Comparison of ENCODE assay signal across 1 cellular context in the genomic region with DNA sequence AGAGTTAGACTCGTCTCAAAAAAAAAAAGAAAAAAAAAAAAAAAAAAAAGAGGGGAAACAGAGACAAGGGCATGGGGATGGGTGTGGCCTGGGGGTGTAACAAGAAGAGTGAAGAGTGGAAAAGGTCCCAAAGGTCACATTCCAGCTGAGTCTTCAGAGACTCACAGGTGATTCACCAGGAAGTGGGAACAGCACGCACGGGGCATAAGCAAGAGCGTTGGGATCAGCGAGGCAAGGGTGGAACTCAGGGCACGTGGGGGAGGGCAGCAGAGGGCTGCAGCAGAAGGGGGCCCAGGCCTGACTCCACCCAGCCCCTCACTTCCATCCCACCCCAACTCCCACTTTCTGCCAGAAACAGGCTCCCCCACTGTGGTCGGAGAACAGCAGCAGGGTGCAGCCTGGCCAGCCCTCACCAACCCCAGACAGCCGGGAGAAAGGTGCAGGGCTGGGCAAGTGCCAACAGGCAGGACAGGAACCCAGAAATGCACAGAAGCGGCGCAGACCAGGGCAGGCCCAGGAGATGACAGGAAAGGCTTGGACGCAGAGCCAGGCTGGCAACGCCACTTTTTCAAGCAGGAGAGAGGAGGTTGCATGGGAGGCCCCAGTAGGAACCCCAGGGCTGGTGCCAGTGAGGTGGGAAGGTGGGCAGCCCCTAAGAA.
TF ChIP-seq lines count a peak whose summit lies in the region.

No MANE protein-coding gene starts in this region.

TF ChIP-seq in A549, 52 proteins besides CTCF, POLR2A, EP300 and RAD21 (continued from another document):
- TF ChIP-seq REST (IDR thresholded peaks at IDR 0.05) (no peak), MYC (IDR thresholded peaks at IDR 0.05; ENCODE audit: borderline replicate concordance, low read length) (0 out of 2 replicates have a peak, but pooled peaks have one; percentile 79), CHD2 (IDR thresholded peaks at IDR 0.05; ENCODE audit: low read length, partially characterized antibody) (no peak), HDAC2 (IDR thresholded peaks at IDR 0.05) (no peak), EHMT2 (IDR thresholded peaks at IDR 0.05; ENCODE audit: low read depth) (no peak), NR3C1 (IDR thresholded peaks at IDR 0.05) (no peak), MAFK (IDR thresholded peaks at IDR 0.05; ENCODE audit: partially characterized antibody) (no peak), ZFP36 (IDR thresholded peaks at IDR 0.05; ENCODE audit: borderline replicate concordance, partially characterized antibody) (no peak), TP53 (CRISPR knock-in tag; IDR thresholded peaks at IDR 0.05) (no peak), RARB (CRISPR knock-in tag; IDR thresholded peaks at IDR 0.05) (peak; percentile 53; the same call in 1 of the 2 replicates), CEBPB (IDR thresholded peaks at IDR 0.05) (no peak), GATA3 (IDR thresholded peaks at IDR 0.05; ENCODE audit: borderline replicate concordance) (no peak), ZNF302 (CRISPR knock-in tag; IDR thresholded peaks at IDR 0.05) (no peak), TFCP2L1 (CRISPR knock-in tag; IDR thresholded peaks at IDR 0.05) (no peak), FOSB (CRISPR knock-in tag; IDR thresholded peaks at IDR 0.05) (no peak), JUNB (IDR thresholded peaks at IDR 0.05) (peak; percentile 46; the same call in 1 of the 2 replicates), FOSL2 (IDR thresholded peaks at IDR 0.05) (0 out of 2 replicates have a peak, but pooled peaks have one; percentile 40), FOSL2 (CRISPR knock-in tag; IDR thresholded peaks at IDR 0.05) (peak; percentile 75), KDM5A (IDR thresholded peaks at IDR 0.05) (no peak), E2F6 (IDR thresholded peaks at IDR 0.05; ENCODE audit: borderline replicate concordance, low read depth) (peak; percentile 92), NFE2L2 (conservative IDR thresholded peaks at IDR 0.05; ENCODE audit: low read length) (no peak), ATOH8 (CRISPR knock-in tag; IDR thresholded peaks at IDR 0.05; ENCODE audit: low read depth) (peak; percentile 38; the same call in 1 of the 2 replicates)
- TF ChIP-seq, protein P1, sequence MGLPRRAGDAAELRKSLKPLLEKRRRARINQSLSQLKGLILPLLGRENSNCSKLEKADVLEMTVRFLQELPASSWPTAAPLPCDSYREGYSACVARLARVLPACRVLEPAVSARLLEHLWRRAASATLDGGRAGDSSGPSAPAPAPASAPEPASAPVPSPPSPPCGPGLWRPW (IDR thresholded peaks at IDR 0.05), result no peak
- TF ChIP-seq, protein P2, sequence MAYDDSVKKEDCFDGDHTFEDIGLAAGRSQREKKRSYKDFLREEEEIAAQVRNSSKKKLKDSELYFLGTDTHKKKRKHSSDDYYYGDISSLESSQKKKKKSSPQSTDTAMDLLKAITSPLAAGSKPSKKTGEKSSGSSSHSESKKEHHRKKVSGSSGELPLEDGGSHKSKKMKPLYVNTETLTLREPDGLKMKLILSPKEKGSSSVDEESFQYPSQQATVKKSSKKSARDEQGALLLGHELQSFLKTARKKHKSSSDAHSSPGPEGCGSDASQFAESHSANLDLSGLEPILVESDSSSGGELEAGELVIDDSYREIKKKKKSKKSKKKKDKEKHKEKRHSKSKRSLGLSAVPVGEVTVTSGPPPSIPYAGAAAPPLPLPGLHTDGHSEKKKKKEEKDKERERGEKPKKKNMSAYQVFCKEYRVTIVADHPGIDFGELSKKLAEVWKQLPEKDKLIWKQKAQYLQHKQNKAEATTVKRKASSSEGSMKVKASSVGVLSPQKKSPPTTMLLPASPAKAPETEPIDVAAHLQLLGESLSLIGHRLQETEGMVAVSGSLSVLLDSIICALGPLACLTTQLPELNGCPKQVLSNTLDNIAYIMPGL (CRISPR knock-in tag; IDR thresholded peaks at IDR 0.05; ENCODE audit: borderline replicate concordance), result no peak
TF ChIP-seq in A549: peak in this region for 10.
